In genomic region chr14:68816183-68816942, GRCh38 we compare ENCODE assay signal across 8 cellular contexts.
A peak's percentile ranks its signal among the peaks of the same experiment; 100 is the strongest.
DNase-seq lines count a peak whose midpoint lies in the region; ATAC-seq and TF ChIP-seq lines count a peak whose summit lies in the region.

No MANE protein-coding gene starts in this region.

- H3K4me3 ChIP-seq in AG10803 (ENCODE audit: low read length) (peak overlapping the region; percentile 46), choroid plexus epithelial cell (ENCODE audit: low read depth, low read length) (peak overlapping the region; percentile 52)

- DNase-seq in AG10803 (ENCODE audit: low read depth) = peak; percentile 90
- DNase-seq in NCI-H446 treated with DMSO at 0.1 percent for 48 hours (lab: John Stamatoyannopoulos, UW) = peak; percentile 80
- DNase-seq in activated CD4-positive, alpha-beta T cell treated with anti-CD3 and anti-CD28 coated beads for 4 hours = peak; percentile 89 to 91
- peak; percentile 95 for DNase-seq in choroid plexus epithelial cell (ENCODE audit: low read depth)
- DNase-seq in left kidney (ENCODE audit: low read depth, low spot score) = peak; percentile 97
- DNase-seq in stimulated activated CD4-positive, alpha-beta T cell treated with anti-CD3 and anti-CD28 coated beads, Interleukin-1b, Interleukin-23, amount 100 ng/mL, for 48 hours = peak; percentile 89

- peak; percentile 83 for TF ChIP-seq CTCF in AG10803 (conservative IDR thresholded peaks at IDR 0.05; ENCODE audit: low read length)
- peak; percentile 90 for TF ChIP-seq CTCF in choroid plexus epithelial cell (conservative IDR thresholded peaks at IDR 0.05; ENCODE audit: low read depth, low read length)

- ATAC-seq in GM18907 (IDR thresholded peaks at IDR 0.05; ENCODE audit: unreplicated experiment) (peak; percentile 40), HG03196 (IDR thresholded peaks at IDR 0.05; ENCODE audit: unreplicated experiment) (peak; percentile 44)

Comparison
In these comparisons a context has a peak if more than half of its experiments do, and no peak if none do; other contexts are left out.
1. Peak in every context shown above with its lines: DNase-seq, ATAC-seq and H3K4me3 ChIP-seq.